In the genomic region with DNA sequence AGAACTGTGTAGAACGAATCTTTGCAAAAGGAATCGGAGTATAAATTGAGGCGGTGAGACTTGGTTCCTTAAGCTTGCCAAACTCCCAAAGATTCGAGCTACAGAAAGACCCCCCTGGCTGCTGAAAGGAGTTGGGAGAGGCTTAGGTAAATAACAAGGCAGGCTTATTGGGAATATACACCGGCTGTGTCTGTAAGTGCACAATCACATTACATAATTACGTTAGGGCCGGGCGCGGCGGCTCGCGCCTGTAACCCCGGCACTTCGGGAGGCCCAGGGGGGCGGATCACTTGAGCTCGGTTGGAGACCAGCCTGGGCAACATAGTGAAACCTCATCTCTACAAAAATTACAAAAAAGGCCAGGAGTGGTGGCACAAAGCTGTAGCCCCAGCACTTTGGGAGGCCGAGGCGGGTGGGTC, we compare ENCODE assay signal across 8 cellular contexts. TPM values are rescaled to one million over a fixed set of nuclear protein-coding genes. Genes with fewer than 3 reads are reported as not detected.
DNase-seq lines count a peak whose midpoint lies in the region; ATAC-seq and TF ChIP-seq lines count a peak whose summit lies in the region.

No MANE protein-coding gene starts in this region.

- H3K9ac ChIP-seq in SU-DHL-6 (ENCODE audit: low read length) = peak overlapping the region; percentile 64
- H3K9ac ChIP-seq in trophoblast cell (ENCODE audit: low read length) = no peak overlapping the region

- no peak overlapping the region for H2AK5ac ChIP-seq in trophoblast cell (ENCODE audit: low read length)

- TF ChIP-seq POLR2A in esophagus squamous epithelium (IDR thresholded peaks at IDR 0.05) = no peak

- WGBS in esophagus squamous epithelium, 2 donors = 1 to 12% methylated on average over 14 to 16 of the region's 18 CpGs
- no CpG with 5 or more reads among the region's 18 CpGs for WGBS in trophoblast cell (ENCODE audit: extremely low coverage, insufficient coverage, insufficient read length)

- H3K27ac ChIP-seq in SU-DHL-6 (ENCODE audit: low read depth, low read length) = no peak overlapping the region
- peak overlapping the region; percentile 60 to 90 (median 82) for H3K27ac ChIP-seq in esophagus squamous epithelium
- no peak overlapping the region for H3K27ac ChIP-seq in trophoblast cell (ENCODE audit: low read depth, low read length)

- no peak overlapping the region for H3K18ac ChIP-seq in trophoblast cell (ENCODE audit: low read length)

- H3K9me3 ChIP-seq in BE2C = no peaks in the 10 kb centered on the region
- H3K9me3 ChIP-seq in SU-DHL-6 (ENCODE audit: insufficient read depth, low read length) = no peaks in the 10 kb centered on the region
- no peaks in the 10 kb centered on the region for H3K9me3 ChIP-seq in esophagus squamous epithelium
- no peaks in the 10 kb centered on the region for H3K9me3 ChIP-seq in trophoblast cell (ENCODE audit: insufficient read depth, low read depth, low read length)

- no peak for TF ChIP-seq CTCF in BE2C (IDR thresholded peaks at IDR 0.05; ENCODE audit: low read depth, low read length)
- no peak for TF ChIP-seq CTCF in SU-DHL-6 (IDR thresholded peaks at IDR 0.05; ENCODE audit: insufficient read depth, low read length, poor library complexity, severe bottlenecking)
- no peak for TF ChIP-seq CTCF in esophagus squamous epithelium (IDR thresholded peaks at IDR 0.05)

- no peaks in the 10 kb centered on the region for H4K20me1 ChIP-seq in SU-DHL-6 (ENCODE audit: low read depth, low read length)

- H3K27me3 ChIP-seq in BE2C = peaks cover 12% of the 10 kb centered on the region
- H3K27me3 ChIP-seq in SU-DHL-6 (ENCODE audit: low read length) = no peaks in the 10 kb centered on the region
- peaks cover 0 to 41% (median 0%) of the 10 kb centered on the region in 4 donors for H3K27me3 ChIP-seq in esophagus squamous epithelium
- H3K27me3 ChIP-seq in trophoblast cell (ENCODE audit: insufficient read depth, low read length) = no peaks in the 10 kb centered on the region

- H2BK120ac ChIP-seq in trophoblast cell (ENCODE audit: insufficient read depth, low read length, poor library complexity) = no peak overlapping the region

- H4K12ac ChIP-seq in trophoblast cell (ENCODE audit: low read depth, low read length) = no peak overlapping the region

- no peaks in the 10 kb centered on the region for H3K4me1 ChIP-seq in BE2C
- peaks cover 6 to 29% (median 12%) of the 10 kb centered on the region in 3 donors for H3K4me1 ChIP-seq in esophagus squamous epithelium
- peaks cover 0 to 2% of the 10 kb centered on the region in 2 experiments for H3K4me1 ChIP-seq in trophoblast cell (ENCODE audit: control insufficient read depth in 1 of 2, insufficient read depth in 2 of 2, low read length in 2 of 2)

- H4K91ac ChIP-seq in trophoblast cell (ENCODE audit: low read depth, low read length) = no peak overlapping the region

- H3K4ac ChIP-seq in trophoblast cell (ENCODE audit: low read depth, low read length) = no peak overlapping the region

- H2BK5ac ChIP-seq in trophoblast cell (ENCODE audit: low read depth, low read length, poor library complexity) = no peak overlapping the region

- H3K14ac ChIP-seq in trophoblast cell (ENCODE audit: low read length) = no peak overlapping the region

- H2BK12ac ChIP-seq in trophoblast cell (ENCODE audit: low read length) = no peak overlapping the region

- no peaks in the 10 kb centered on the region for H3K36me3 ChIP-seq in BE2C
- H3K36me3 ChIP-seq in SU-DHL-6 (ENCODE audit: low read length) = no peaks in the 10 kb centered on the region
- H3K36me3 ChIP-seq in esophagus squamous epithelium = no peaks in the 10 kb centered on the region
- no peaks in the 10 kb centered on the region for H3K36me3 ChIP-seq in trophoblast cell (ENCODE audit: control insufficient read depth in 1 of 2, insufficient read depth in 2 of 2, low read length in 2 of 2)

- H3K4me2 ChIP-seq in SU-DHL-6 (ENCODE audit: low read depth, low read length, poor library complexity, severe bottlenecking) (peak overlapping the region; percentile 97), trophoblast cell (ENCODE audit: low read length) (peak overlapping the region; percentile 67)

- H4K8ac ChIP-seq in trophoblast cell (ENCODE audit: low read depth, low read length) = no peak overlapping the region

- H3F3A ChIP-seq in SU-DHL-6 (ENCODE audit: insufficient read depth) = 0 out of 2 replicates have a peak, but pooled peaks cover 5% of the 10 kb centered on the region

- no peaks in the 10 kb centered on the region for H3K9me2 ChIP-seq in SU-DHL-6 (replicated peaks; ENCODE audit: insufficient read depth, low read length)

- H2AFZ ChIP-seq in SU-DHL-6 (ENCODE audit: low read depth, low read length, severe bottlenecking) = peak overlapping the region; percentile 96
- no peak overlapping the region for H2AFZ ChIP-seq in trophoblast cell (ENCODE audit: insufficient read depth, low read length, poor library complexity)

- DNase-seq in BE2C (peak; percentile 65), esophagus squamous epithelium (lab: John Stamatoyannopoulos, UW) (no peak), trophoblast cell (no peak), middle frontal gyrus (ENCODE audit: extremely low spot score, low spot score) (no peak), amniotic stem cell (lab: John Stamatoyannopoulos, UW) (no peak)

- intact Hi-C loops in esophagus squamous epithelium (cut with DNase I) = no loop called here

- ATAC-seq in HG03457 (IDR thresholded peaks at IDR 0.05; ENCODE audit: unreplicated experiment) (peak; percentile 9), HG02870 (IDR thresholded peaks at IDR 0.05; ENCODE audit: unreplicated experiment) (no peak)

- H3K79me1 ChIP-seq in trophoblast cell (ENCODE audit: low read length) = no peaks in the 10 kb centered on the region

- H3K79me2 ChIP-seq in SU-DHL-6 (ENCODE audit: insufficient read depth, low read length) = no peaks in the 10 kb centered on the region
- H3K79me2 ChIP-seq in trophoblast cell (ENCODE audit: control insufficient read depth, insufficient read depth, low read length, poor library complexity) = no peaks in the 10 kb centered on the region

- H3K4me3 ChIP-seq in BE2C (ENCODE audit: low read depth, low read length) (peak overlapping the region; percentile 67), SU-DHL-6 (ENCODE audit: insufficient read depth, low read length, poor library complexity, severe bottlenecking) (peak overlapping the region; percentile 48), esophagus squamous epithelium (peak overlapping the region; percentile 36 to 68 (median 50)), trophoblast cell (ENCODE audit: low read depth, low read length) (no peak overlapping the region)

- H3K23ac ChIP-seq in trophoblast cell (ENCODE audit: low read length) = no peak overlapping the region

RNA-seq across cellular contexts. Expression of a gene that starts 12.2 kb away (rescaled TPM):
- polyA plus RNA-seq in BE2C (2012; ENCODE audit: insufficient read depth, insufficient read length, low read depth) = 137 TPM
- total RNA-seq in esophagus squamous epithelium = 10 to 100 TPM; 24.8 to 51.4 (median 38.6) TPM
- polyA plus RNA-seq in trophoblast cell (2013) = 32.3 and 35.7 TPM in 2 replicates

RNA-seq across cellular contexts. Expression of a gene that starts 16.6 kb away (rescaled TPM):
- polyA plus RNA-seq in BE2C (2012; ENCODE audit: insufficient read depth, insufficient read length, low read depth) = 1.4 TPM
- total RNA-seq in esophagus squamous epithelium = 1 to 10 TPM in 2 of 4 donors, under 1 TPM in 1, not detected in 1; 0.18 to 4.3 (median 1.1) TPM
- polyA plus RNA-seq in trophoblast cell (2013) = 0.43 and 0.53 TPM in 2 replicates

Comparison
In these comparisons a context has a peak if more than half of its experiments do, and no peak if none do; other contexts are left out.
1. H3K27ac ChIP-seq: peak in esophagus squamous epithelium (4 of 4); none in SU-DHL-6 (single experiment) and trophoblast cell (single experiment).